Comparison of ENCODE assay signal across 14 cellular contexts in genomic region chr10:31075434-31075833, GRCh38. TPM values are rescaled to one million over a fixed set of nuclear protein-coding genes. Genes with fewer than 3 reads are reported as not detected.
DNase-seq lines count a peak whose midpoint lies in the region; ATAC-seq and TF ChIP-seq lines count a peak whose summit lies in the region.
"Had no signal": no experiment of that assay in that cellular context is flagged by ENCODE, and none has a peak within 500 bp of the region (broad histone marks: within the 10 kb centered on the region; RNA-seq: fewer than 3 reads in every experiment).

No MANE protein-coding gene starts in this region.

- H3K79me2 ChIP-seq in PC-9 (ENCODE audit: low read depth) = no peaks in the 10 kb centered on the region

- H3K9me3 Mint-ChIP-seq in CD4-positive, alpha-beta memory T cell = no peaks in the 10 kb centered on the region

- H3K27me3 ChIP-seq in PC-9 (ENCODE audit: insufficient read depth, low read depth) (no peaks in the 10 kb centered on the region), prostate gland (replicated peaks; ENCODE audit: insufficient read depth) (no peaks in the 10 kb centered on the region)
- no peaks in the 10 kb centered on the region for H3K27me3 ChIP-seq in CD4-positive, alpha-beta memory T cell (ENCODE audit: insufficient read depth, low read length)
- H3K27me3 ChIP-seq: esophagus muscularis mucosa, ovary had no signal

- H3K4me1 ChIP-seq in PC-9 (replicated peaks; ENCODE audit: insufficient read depth) (peaks cover 30% of the 10 kb centered on the region), prostate gland (replicated peaks) (no peaks in the 10 kb centered on the region)
- no peaks in the 10 kb centered on the region for H3K4me1 ChIP-seq in CD4-positive, alpha-beta memory T cell (ENCODE audit: insufficient read depth, low read length)

- POLR2A ChIA-PET in PC-9 (lab: Charles Lee; ENCODE audit: unreplicated experiment) = interaction anchor here (0.5 kb wide), 2 partner anchors 73 to 1495 kb away, joined by 3 to 5 read pairs; no protein-coding TSS in a partner anchor
- POLR2A ChIA-PET in CD4-positive, alpha-beta memory T cell (lab: Charles Lee; ENCODE audit: partially characterized antibody) = no interaction called here

- TF ChIP-seq CTCF in PC-9 (conservative IDR thresholded peaks at IDR 0.05) (no peak), retinal pigment epithelial cell (conservative IDR thresholded peaks at IDR 0.05; ENCODE audit: low read depth, low read length) (no peak), prostate gland (IDR thresholded peaks at IDR 0.05) (no peak)

- no peak overlapping the region for H2AFZ ChIP-seq in PC-9

- no peak overlapping the region for H3K4me3 ChIP-seq in PC-9
- H3K4me3 ChIP-seq in retinal pigment epithelial cell (ENCODE audit: low read length) = no peak overlapping the region
- no peak overlapping the region for H3K4me3 ChIP-seq in prostate gland
- no peak overlapping the region for H3K4me3 ChIP-seq in CD4-positive, alpha-beta memory T cell (ENCODE audit: low read length in 2 of 2)
- H3K4me3 ChIP-seq: esophagus muscularis mucosa, ovary had no signal

- no peaks in the 10 kb centered on the region for H3K4me1 Mint-ChIP-seq in CD4-positive, alpha-beta memory T cell

- intact Hi-C loops in PC-9 (cut with micrococcal nuclease; ENCODE audit: unreplicated experiment) (loop anchor here (2.0 kb wide), 1 partner anchor 41 kb away; no protein-coding TSS in a partner anchor), prostate gland (cut with DNase I) (no loop called here)
- intact Hi-C loops in CD4-positive, alpha-beta memory T cell (cut with micrococcal nuclease) = no loop called here

- no peak for TF ChIP-seq POLR2A in prostate gland (IDR thresholded peaks at IDR 0.05)

- H3F3A ChIP-seq in PC-9 (ENCODE audit: insufficient read depth, low read depth) = peaks cover 3% of the 10 kb centered on the region; the same call in 1 of the 2 replicates

- H3K4me2 ChIP-seq in PC-9 = peak overlapping the region; percentile 21

- H3K9me2 ChIP-seq in PC-9 (ENCODE audit: insufficient read depth) = no peaks in the 10 kb centered on the region

- no peaks in the 10 kb centered on the region for H3K9me3 ChIP-seq in PC-9 (ENCODE audit: insufficient read depth, low read depth)
- H3K9me3 ChIP-seq in prostate gland = no peaks in the 10 kb centered on the region
- no peaks in the 10 kb centered on the region for H3K9me3 ChIP-seq in CD4-positive, alpha-beta memory T cell (ENCODE audit: control insufficient read depth in 1 of 2, low read length in 2 of 2)
- H3K9me3 ChIP-seq: esophagus muscularis mucosa, ovary had no signal

- no TSS peak for BruUV-seq in PC-9 (replicated peaks; lab: Mats Ljungman, UMichigan)

- no peak overlapping the region for H3K4me3 Mint-ChIP-seq in CD4-positive, alpha-beta memory T cell
- H3K4me3 Mint-ChIP-seq: brain had no signal

- H3K27ac Mint-ChIP-seq in CD4-positive, alpha-beta memory T cell = no peak overlapping the region

- no peaks in the 10 kb centered on the region for H3K36me3 ChIP-seq in PC-9 (ENCODE audit: low read depth)
- H3K36me3 ChIP-seq in prostate gland = no peaks in the 10 kb centered on the region
- no peaks in the 10 kb centered on the region for H3K36me3 ChIP-seq in CD4-positive, alpha-beta memory T cell (ENCODE audit: insufficient read depth, low read length)
- H3K36me3 ChIP-seq: esophagus muscularis mucosa, ovary had no signal

- DNase-seq in ELR (ENCODE audit: low read depth) = peak; percentile 94
- DNase-seq in PC-9 = peak; percentile 45 to 85
- DNase-seq in retinal pigment epithelial cell (ENCODE audit: low read depth) = peak; percentile 58
- no peak for DNase-seq in prostate gland (ENCODE audit: low spot score)
- DNase-seq in CD4-positive, alpha-beta memory T cell = no peak
- DNase-seq: activated T-cell treated with anti-CD3 and anti-CD28 coated beads, Interleukin-2, amount 50 U/mL, for 1 hour; ovary; SIG-M5; stimulated activated naive CD4-positive, alpha-beta T cell had no signal

- no peaks in the 10 kb centered on the region for H3K36me3 Mint-ChIP-seq in CD4-positive, alpha-beta memory T cell
- H3K36me3 Mint-ChIP-seq: brain had no signal

- peaks cover 11 to 23% of the 10 kb centered on the region in 2 donors for H3K27me3 Mint-ChIP-seq in CD4-positive, alpha-beta memory T cell
- H3K27me3 Mint-ChIP-seq: brain had no signal

- 0 out of 2 replicates have a peak overlapping the region, but pooled peaks have one; percentile 30 for H3K27ac ChIP-seq in PC-9
- H3K27ac ChIP-seq in prostate gland = no peak overlapping the region
- no peak overlapping the region for H3K27ac ChIP-seq in CD4-positive, alpha-beta memory T cell (ENCODE audit: low read depth, low read length)
- H3K27ac ChIP-seq: ovary had no signal

- ATAC-seq in esophagus mucosa = peak; percentile 28
- ATAC-seq in HG02870 (IDR thresholded peaks at IDR 0.05; ENCODE audit: unreplicated experiment) = no peak
- ATAC-seq in HG03135 (IDR thresholded peaks at IDR 0.05; ENCODE audit: unreplicated experiment) = no peak

- CTCF ChIA-PET in PC-9 (lab: Charles Lee) = no interaction called here
- CTCF ChIA-PET in CD4-positive, alpha-beta memory T cell (lab: Charles Lee; ENCODE audit: partially characterized antibody) = no interaction called here

- WGBS in prostate gland = 61% methylated on average over 4 of the region's 4 CpGs

- no peaks in the 10 kb centered on the region for H4K20me1 ChIP-seq in PC-9 (ENCODE audit: insufficient read depth)

RNA-seq across cellular contexts. Expression of gene ZNF438, which starts 43.8 kb away (rescaled TPM):
- total RNA-seq in PC-9 (2021) = 4.6 and 4.7 TPM in 2 replicates
- 2.9 TPM for total RNA-seq in esophagus mucosa
- total RNA-seq in prostate gland = 10 to 100 TPM in 1 of 2 donors, 1 to 10 TPM in 1; 1.5 to 10.1 TPM
- total RNA-seq in CD4-positive, alpha-beta memory T cell = 1 to 10 TPM; 3.7 to 4.1 TPM
- polyA plus RNA-seq in CD4-positive, alpha-beta memory T cell = 1 to 10 TPM; 2.0 to 4.5 TPM

Comparison
In these comparisons a context has a peak if more than half of its experiments do, and no peak if none do; other contexts are left out.
1. DNase-seq: peak in ELR (single experiment), PC-9 (2 of 2) and retinal pigment epithelial cell (single experiment); none in prostate gland (single experiment) and CD4-positive, alpha-beta memory T cell (0 of 5).